10 cellular contexts compared by ENCODE assay signal in genomic region chr1:156241311-156241811, GRCh38. TPM values are rescaled to one million over a fixed set of nuclear protein-coding genes. Genes with fewer than 3 reads are reported as not detected.
DNase-seq lines count a peak whose midpoint lies in the region; ATAC-seq lines count a peak whose summit lies in the region.
"Had no signal": no experiment of that assay in that cellular context is flagged by ENCODE, and none has a peak within 500 bp of the region (broad histone marks: within the 10 kb centered on the region; RNA-seq: fewer than 3 reads in every experiment).

No MANE protein-coding gene starts in this region.

- no peak for ATAC-seq in stimulated activated naive CD8-positive, alpha-beta T cell treated with anti-CD3 and anti-CD28 coated beads, Interleukin-15, amount 100 ng/mL, for 72 hours
- no peak for ATAC-seq in GM18511 (IDR thresholded peaks at IDR 0.05; ENCODE audit: unreplicated experiment)
- no peak for ATAC-seq in HG03521 (IDR thresholded peaks at IDR 0.05; ENCODE audit: unreplicated experiment)
- ATAC-seq: GM23338; natural killer cell treated with Interleukin-12 subunit alpha and Interleukin-12 subunit beta and Interleukin-15 and Interleukin-18, amount 100 ng/mL, for 72 hours had no signal

- H3K27me3 Mint-ChIP-seq in stimulated activated naive CD8-positive, alpha-beta T cell treated with anti-CD3 and anti-CD28 coated beads, Interleukin-15, Interleukin-2, amounts not matched to agents 100 ng/mL and 50 ng/mL, for 24 hours: no peaks in the 10 kb centered on the region
- no peaks in the 10 kb centered on the region for H3K27me3 Mint-ChIP-seq in stimulated activated naive CD8-positive, alpha-beta T cell treated with anti-CD3 and anti-CD28 coated beads, Interleukin-15, amount 100 ng/mL, for 72 hours
- H3K27me3 Mint-ChIP-seq: CD4-positive, CD25-positive, alpha-beta regulatory T cell; natural killer cell treated with Interleukin-12 subunit alpha and Interleukin-12 subunit beta and Interleukin-15 and Interleukin-18, amount 100 ng/mL, for 72 hours had no signal

- peaks cover 42% of the 10 kb centered on the region for H3K36me3 Mint-ChIP-seq in stimulated activated naive CD8-positive, alpha-beta T cell treated with anti-CD3 and anti-CD28 coated beads, Interleukin-15, Interleukin-2, amounts not matched to agents 100 ng/mL and 50 ng/mL, for 24 hours (ENCODE audit: low read depth)

- H3K27ac Mint-ChIP-seq in stimulated activated naive CD8-positive, alpha-beta T cell treated with anti-CD3 and anti-CD28 coated beads, Interleukin-15, Interleukin-2, amounts not matched to agents 100 ng/mL and 50 ng/mL, for 24 hours: peak overlapping the region; percentile 15
- peak overlapping the region in 1 of 2 donors; percentile 19 for H3K27ac Mint-ChIP-seq in stimulated activated naive CD8-positive, alpha-beta T cell treated with anti-CD3 and anti-CD28 coated beads, Interleukin-15, amount 100 ng/mL, for 72 hours
- H3K27ac Mint-ChIP-seq: CD4-positive, CD25-positive, alpha-beta regulatory T cell; GM23338 had no signal

- peaks cover 33% of the 10 kb centered on the region for H3K4me1 Mint-ChIP-seq in stimulated activated naive CD8-positive, alpha-beta T cell treated with anti-CD3 and anti-CD28 coated beads, Interleukin-15, Interleukin-2, amounts not matched to agents 100 ng/mL and 50 ng/mL, for 24 hours (ENCODE audit: low read depth)
- H3K4me1 Mint-ChIP-seq in stimulated activated naive CD8-positive, alpha-beta T cell treated with anti-CD3 and anti-CD28 coated beads, Interleukin-15, amount 100 ng/mL, for 72 hours: peaks cover 39% of the 10 kb centered on the region

- no peak for DNase-seq in stimulated activated naive CD8-positive, alpha-beta T cell treated with anti-CD3 and anti-CD28 coated beads, Interleukin-15, amount 100 ng/mL, for 72 hours
- DNase-seq in cerebellum (ENCODE audit: low spot score) (peak; percentile 26), retina (no peak)
- DNase-seq: CD4-positive, CD25-positive, alpha-beta regulatory T cell; NCI-H2227 treated with DMSO at 0.1 percent for 48 hours had no signal

- no peak overlapping the region for H3K4me3 Mint-ChIP-seq in stimulated activated naive CD8-positive, alpha-beta T cell treated with anti-CD3 and anti-CD28 coated beads, Interleukin-15, Interleukin-2, amounts not matched to agents 100 ng/mL and 50 ng/mL, for 24 hours
- H3K4me3 Mint-ChIP-seq in stimulated activated naive CD8-positive, alpha-beta T cell treated with anti-CD3 and anti-CD28 coated beads, Interleukin-15, amount 100 ng/mL, for 72 hours: no peak overlapping the region
- H3K4me3 Mint-ChIP-seq: CD4-positive, CD25-positive, alpha-beta regulatory T cell; GM23338; natural killer cell treated with Interleukin-12 subunit alpha and Interleukin-12 subunit beta and Interleukin-15 and Interleukin-18, amount 100 ng/mL, for 72 hours had no signal

- H3K9me3 Mint-ChIP-seq in stimulated activated naive CD8-positive, alpha-beta T cell treated with anti-CD3 and anti-CD28 coated beads, Interleukin-15, Interleukin-2, amounts not matched to agents 100 ng/mL and 50 ng/mL, for 24 hours: no peaks in the 10 kb centered on the region
- no peaks in the 10 kb centered on the region for H3K9me3 Mint-ChIP-seq in stimulated activated naive CD8-positive, alpha-beta T cell treated with anti-CD3 and anti-CD28 coated beads, Interleukin-15, amount 100 ng/mL, for 72 hours
- H3K9me3 Mint-ChIP-seq: CD4-positive, CD25-positive, alpha-beta regulatory T cell; GM23338; natural killer cell treated with Interleukin-12 subunit alpha and Interleukin-12 subunit beta and Interleukin-15 and Interleukin-18, amount 100 ng/mL, for 72 hours had no signal

RNA-seq across cellular contexts. Expression of gene BGLAP, which starts 0.6 kb away (rescaled TPM):
- total RNA-seq in cerebellum: 0.73 TPM

RNA-seq across cellular contexts. Expression of gene PAQR6, which starts 6.5 kb away (rescaled TPM):
- 7.7 TPM for total RNA-seq in cerebellum

RNA-seq across cellular contexts. Expression of gene PMF1, which starts 28.6 kb away (rescaled TPM):
- 24.7 TPM for total RNA-seq in cerebellum

RNA-seq across cellular contexts. Expression of gene SMG5, which starts 41.3 kb away (rescaled TPM):
- total RNA-seq in cerebellum: 44.0 TPM

RNA-seq across cellular contexts. Expression of gene TMEM79, which starts 42.8 kb away (rescaled TPM):
- 1.7 TPM for total RNA-seq in cerebellum
